Comparison of ENCODE assay signal across 19 cellular contexts in genomic region chr3:50177346-50177745, GRCh38. TPM values are rescaled to one million over a fixed set of nuclear protein-coding genes. Genes with fewer than 3 reads are reported as not detected.
"Had no signal": no experiment of that assay in that cellular context is flagged by ENCODE, and none has a peak within 500 bp of the region (broad histone marks: within the 10 kb centered on the region; RNA-seq: fewer than 3 reads in every experiment).

No MANE protein-coding gene starts in this region.

- H3K4me2 ChIP-seq: neural progenitor cell had no signal

- ATAC-seq: left lung, T-helper 17 cell had no signal

- H3K36me3 ChIP-seq: neural progenitor cell had no signal

- H3K79me2 ChIP-seq: parathyroid adenoma had no signal

- H3K27me3 ChIP-seq: left lung, neural progenitor cell had no signal

- DNase-seq: activated CD4-positive, alpha-beta T cell treated with anti-CD3 and anti-CD28 coated beads, Interleukin-2, amount 50 U/mL, for 1 hour; activated CD4-positive, CD25-positive, alpha-beta regulatory T cell; activated naive CD4-positive, alpha-beta T cell treated with anti-CD3 and anti-CD28 coated beads, Interleukin-2, amount 50 U/mL, for 16 hours; activated T-cell treated with anti-CD3 and anti-CD28 coated beads, Interleukin-2, amount 50 U/mL, for 1 hour; cerebellar nuclear complex; endodermal cell; erythroblast; glutamatergic neuron; left lung; retina; T-helper 17 cell had no signal

- H2AFZ ChIP-seq: neural progenitor cell, parathyroid adenoma had no signal

- H3K4me3 ChIP-seq: left lung, neural progenitor cell, SK-N-MC had no signal

- H3K27ac ChIP-seq: left lung, neural progenitor cell, parathyroid adenoma, SK-N-MC had no signal

- H3K4me1 ChIP-seq: neural progenitor cell had no signal

- H3K9ac ChIP-seq: neural progenitor cell, parathyroid adenoma had no signal

- H3K9me3 ChIP-seq: left lung had no signal

RNA-seq across cellular contexts. Expression of gene GNAT1, which starts 14.1 kb away (rescaled TPM):
- total RNA-seq: dermis microvascular lymphatic vessel endothelial cell, fibroblast of villous mesenchyme, left lung, mesenteric fat pad, temporal lobe, urinary bladder had no signal

RNA-seq across cellular contexts. Expression of gene SLC38A3, which starts 27.7 kb away (rescaled TPM):
- total RNA-seq: fibroblast of villous mesenchyme had no signal
